In genomic region chr2:75464348-75464946, GRCh38 we compare ENCODE assay signal across 8 cellular contexts.
A peak's percentile ranks its signal among the peaks of the same experiment; 100 is the strongest.
DNase-seq lines count a peak whose midpoint lies in the region; ATAC-seq lines count a peak whose summit lies in the region.

No MANE protein-coding gene starts in this region.

- peaks cover 3% of the 10 kb centered on the region for H3K9me3 Mint-ChIP-seq in memory B cell

- DNase-seq in EL (peak; percentile 20), astrocyte of the hippocampus (ENCODE audit: low read depth, low spot score) (peak; percentile 52), memory B cell (ENCODE audit: low spot score in 2 of 2) (no peak), D341Med (ENCODE audit: low spot score) (no peak)
- no peak for DNase-seq in activated T-cell treated with anti-CD3 and anti-CD28 coated beads, Interleukin-2, amount 50 U/mL, for 48 hours

- no peak overlapping the region for H3K4me3 Mint-ChIP-seq in memory B cell

- H3K27me3 Mint-ChIP-seq in memory B cell: peaks cover 8% of the 10 kb centered on the region

- peak overlapping the region; percentile 3 for H3K27ac Mint-ChIP-seq in memory B cell

- no peaks in the 10 kb centered on the region for H3K4me1 Mint-ChIP-seq in memory B cell

- no peaks in the 10 kb centered on the region for H3K36me3 Mint-ChIP-seq in memory B cell

- ATAC-seq in HG03342 (IDR thresholded peaks at IDR 0.05; ENCODE audit: unreplicated experiment) (peak; percentile 62), memory B cell (ENCODE audit: low read depth) (no peak), HG03571 (IDR thresholded peaks at IDR 0.05; ENCODE audit: unreplicated experiment) (no peak), GM19397 (IDR thresholded peaks at IDR 0.05; ENCODE audit: unreplicated experiment) (no peak)

Comparison
In these comparisons a context has a peak if more than half of its experiments do, and no peak if none do; other contexts are left out.
1. DNase-seq: peak in EL (single experiment) and astrocyte of the hippocampus (single experiment); none in memory B cell (0 of 2), D341Med (single experiment) and activated T-cell treated with anti-CD3 and anti-CD28 coated beads, Interleukin-2, amount 50 U/mL, for 48 hours (0 of 2).